In genomic region chr20:3312940-3313656, GRCh38 we compare ENCODE assay signal across 9 cellular contexts.
DNase-seq lines count a peak whose midpoint lies in the region; ATAC-seq, FAIRE-seq and TF ChIP-seq lines count a peak whose summit lies in the region.
"Had no signal": no experiment of that assay in that cellular context is flagged by ENCODE, and none has a peak within 500 bp of the region (broad histone marks: within the 10 kb centered on the region; RNA-seq: fewer than 3 reads in every experiment).

No MANE protein-coding gene starts in this region.

- peak; percentile 55 for FAIRE-seq in keratinocyte (lab: Jason Lieb, UNC)

- H3K9ac ChIP-seq in keratinocyte (ENCODE audit: control insufficient read depth, extremely low read depth, insufficient read depth, low read length): no peak overlapping the region

- H3K9me3 ChIP-seq in keratinocyte (ENCODE audit: control insufficient read depth, low read depth, low read length) (no peaks in the 10 kb centered on the region), tibial nerve (no peaks in the 10 kb centered on the region)

- WGBS in tibial nerve, 2 donors: 6 to 18% methylated on average over 2 of the region's 2 CpGs

- H3K27me3 ChIP-seq in keratinocyte (ENCODE audit: control insufficient read depth, extremely low read depth, insufficient read depth, low read length) (no peaks in the 10 kb centered on the region), tibial nerve (no peaks in the 10 kb centered on the region)

- DNase-seq in LHCN-M2 (ENCODE audit: low read depth) (peak; percentile 60), keratinocyte (ENCODE audit: low read depth, low spot score) (no peak), tibial nerve (ENCODE audit: low spot score in 2 of 2) (peak in 1 of 2 donors; percentile 24), left colon (no peak)
- DNase-seq in activated naive CD4-positive, alpha-beta T cell treated with anti-CD3 and anti-CD28 coated beads, Interleukin-2, amount 50 U/mL, for 16 hours: no peak
- DNase-seq: activated gamma-delta T cell treated with Interleukin-2 at 50 U/mL for 16 hours, NCI-H2107 had no signal

- ATAC-seq in left colon: no peak
- no peak for ATAC-seq in GM19351 (IDR thresholded peaks at IDR 0.05; ENCODE audit: unreplicated experiment)

- no peaks in the 10 kb centered on the region for H3K27me3 Mint-ChIP-seq in brain

- H3K4me3 Mint-ChIP-seq in brain: no peak overlapping the region

- peaks cover 81% of the 10 kb centered on the region for H3K36me3 Mint-ChIP-seq in brain

- TF ChIP-seq CTCF in brain (conservative IDR thresholded peaks at IDR 0.05) (no peak), keratinocyte (optimal IDR thresholded peaks at IDR 0.05 in 1 of 3, IDR thresholded peaks at IDR 0.05 in 1 of 3, conservative IDR thresholded peaks at IDR 0.05 in 1 of 3; ENCODE audit: extremely low read depth in 1 of 3, insufficient read depth in 2 of 3, low read length in 3 of 3) (no peak), tibial nerve (IDR thresholded peaks at IDR 0.05) (no peak)

- no peaks in the 10 kb centered on the region for H3K79me2 ChIP-seq in keratinocyte (ENCODE audit: control insufficient read depth, insufficient read depth, low read length)

- no peak for TF ChIP-seq POLR2A in tibial nerve (IDR thresholded peaks at IDR 0.05)

- peak in 1 of 2 donors; percentile 69 for TF ChIP-seq EP300 in tibial nerve (IDR thresholded peaks at IDR 0.05)

- dilution Hi-C loops in keratinocyte (cut with MboI; ENCODE audit: extremely low pct_ligation_motif_present, low sequenced_read_pairs): no loop called here

- no peaks in the 10 kb centered on the region for H3K9me3 Mint-ChIP-seq in brain

- peak overlapping the region in 4 of 5 experiments; percentile 36 to 92 (median 90) for H3K27ac Mint-ChIP-seq in brain

- H3K9me1 ChIP-seq in keratinocyte (ENCODE audit: control insufficient read depth, extremely low read depth, insufficient read depth, low read length): no peaks in the 10 kb centered on the region

- no peak overlapping the region for H3K4me2 ChIP-seq in keratinocyte (ENCODE audit: control insufficient read depth, extremely low read depth, insufficient read depth, low read depth, low read length)

- H3K4me3 ChIP-seq in keratinocyte (ENCODE audit: control insufficient read depth in 2 of 3, extremely low read depth in 1 of 3, insufficient read depth in 2 of 3, low read depth in 1 of 3, low read length in 3 of 3) (no peak overlapping the region), tibial nerve (no peak overlapping the region)

- H3K27ac ChIP-seq in keratinocyte (ENCODE audit: control insufficient read depth, insufficient read depth, low read length) (peak overlapping the region; percentile 23), tibial nerve (peak overlapping the region in 3 of 4 donors; percentile 23 to 78 (median 56))

- H2AFZ ChIP-seq in keratinocyte (ENCODE audit: control insufficient read depth, low read length): no peak overlapping the region

- H3K4me1 Mint-ChIP-seq in brain: peaks cover 34% of the 10 kb centered on the region

- H3K36me3 ChIP-seq in keratinocyte (ENCODE audit: control insufficient read depth in 2 of 2, extremely low read depth in 1 of 2, insufficient read depth in 2 of 2, low read length in 2 of 2) (peaks cover 12 to 23% of the 10 kb centered on the region in 2 experiments), tibial nerve (peaks cover 0 to 81% (median 0%) of the 10 kb centered on the region in 3 donors)

- H4K20me1 ChIP-seq in keratinocyte (ENCODE audit: control insufficient read depth, extremely low read depth, insufficient read depth, low read length): no peaks in the 10 kb centered on the region

- intact Hi-C loops in left colon (cut with DNase I, micrococcal nuclease): no loop called here

- peaks cover 39% of the 10 kb centered on the region for H3K4me1 ChIP-seq in keratinocyte (ENCODE audit: control insufficient read depth, extremely low read depth, insufficient read depth, low read length)
- peaks cover 0 to 39% (median 11%) of the 10 kb centered on the region in 4 donors for H3K4me1 ChIP-seq in tibial nerve
